In the genomic region with DNA sequence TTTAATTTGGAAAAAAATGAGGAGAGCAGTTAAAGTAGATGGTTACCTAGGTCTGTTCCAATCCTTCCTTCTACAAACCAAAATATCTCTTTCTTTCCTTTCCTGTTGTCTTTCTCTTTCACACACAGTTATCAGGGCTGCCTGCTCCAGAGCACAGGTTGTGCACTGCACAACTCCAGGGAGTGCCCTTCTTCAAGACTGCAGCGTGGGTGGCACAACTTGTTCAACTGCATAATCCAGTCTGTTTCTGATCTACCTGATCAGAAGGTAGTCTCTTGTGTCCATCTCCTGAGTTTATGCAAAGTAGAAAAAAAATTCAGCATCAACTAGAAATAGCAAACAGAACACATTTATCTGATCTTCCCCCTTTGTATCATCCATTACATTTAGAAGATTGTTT, we compare ENCODE assay signal across 8 cellular contexts.
"Had no signal": no experiment of that assay in that cellular context is flagged by ENCODE, and none has a peak within 500 bp of the region (broad histone marks: within the 10 kb centered on the region; RNA-seq: fewer than 3 reads in every experiment).

No MANE protein-coding gene starts in this region.

- FAIRE-seq: H1, H54, HTR-8/SVneo had no signal

- DNase-seq: H9, HCEC 1CT, IMR-90, KBM-7 had no signal

- H3K4me2 ChIP-seq: GM23338 had no signal

- H3K4me3 ChIP-seq: GM23338 had no signal

- H2AFZ ChIP-seq: GM23338 had no signal

- H3K27ac Mint-ChIP-seq: GM23338 had no signal

- H3K4me3 Mint-ChIP-seq: GM23338, H9 had no signal

- ATAC-seq: GM23338 had no signal
